Comparison of ENCODE assay signal across 1 cellular context in genomic region chr6:26553264-26553738, GRCh38.
TF ChIP-seq lines count a peak whose summit lies in the region.

No MANE protein-coding gene starts in this region.

TF ChIP-seq in HepG2, 621 proteins besides CTCF, POLR2A, EP300 and RAD21 (continued from another document and continues in another):
- TF ChIP-seq SNAPC4 (CRISPR knock-in tag; IDR thresholded peaks at IDR 0.05) (no peak), ZNF746 (CRISPR knock-in tag; IDR thresholded peaks at IDR 0.05) (peak; percentile 52; the same call in 1 of the 2 replicates), ZNF800 (CRISPR knock-in tag; IDR thresholded peaks at IDR 0.05) (peak; percentile 31; the same call in 1 of the 2 replicates), THRA (CRISPR knock-in tag; IDR thresholded peaks at IDR 0.05; ENCODE audit: borderline replicate concordance) (peak; percentile 42; the same call in 1 of the 2 replicates), ZC3H13 (CRISPR knock-in tag; IDR thresholded peaks at IDR 0.05) (no peak), HOXA7 (CRISPR knock-in tag; IDR thresholded peaks at IDR 0.05) (no peak), HDAC1 (CRISPR knock-in tag; IDR thresholded peaks at IDR 0.05) (peak; percentile 41; the same call in 1 of the 2 replicates), FOXK1 (CRISPR knock-in tag; IDR thresholded peaks at IDR 0.05; ENCODE audit: borderline replicate concordance, low read depth) (0 out of 2 replicates have a peak, but pooled peaks have one; percentile 12), ZBTB1 (CRISPR knock-in tag; IDR thresholded peaks at IDR 0.05; ENCODE audit: borderline replicate concordance) (no peak), ZNF205 (CRISPR knock-in tag; IDR thresholded peaks at IDR 0.05) (0 out of 2 replicates have a peak, but pooled peaks have one; percentile 63), MNT (IDR thresholded peaks at IDR 0.05) (0 out of 2 replicates have a peak, but pooled peaks have one; percentile 2), TCF7 (IDR thresholded peaks at IDR 0.05; ENCODE audit: low read depth) (peak; percentile 25; the same call in 1 of the 2 replicates), ZNF773 (CRISPR knock-in tag; IDR thresholded peaks at IDR 0.05; ENCODE audit: borderline replicate concordance) (no peak), CBFB (CRISPR knock-in tag; IDR thresholded peaks at IDR 0.05) (no peak), PTBP1 (IDR thresholded peaks at IDR 0.05; ENCODE audit: low read depth, low read length, poor library complexity, severe bottlenecking) (no peak), ZNF12 (CRISPR knock-in tag; IDR thresholded peaks at IDR 0.05) (no peak; the same call in 1 of the 2 replicates), HNRNPK (IDR thresholded peaks at IDR 0.05; ENCODE audit: low read depth, low read length, poor library complexity, severe bottlenecking) (peak; percentile 84), KDM5B (CRISPR knock-in tag; IDR thresholded peaks at IDR 0.05; ENCODE audit: borderline replicate concordance) (no peak), TGIF2 (CRISPR knock-in tag; IDR thresholded peaks at IDR 0.05) (no peak), ZBTB40 (IDR thresholded peaks at IDR 0.05) (no peak), ZBTB40 (CRISPR knock-in tag; IDR thresholded peaks at IDR 0.05) (peak; percentile 45; the same call in 1 of the 2 replicates), ZSCAN30 (CRISPR knock-in tag; IDR thresholded peaks at IDR 0.05) (0 out of 2 replicates have a peak, but pooled peaks have one; percentile 76), ZHX1 (CRISPR knock-in tag; IDR thresholded peaks at IDR 0.05; ENCODE audit: low read depth) (0 out of 2 replicates have a peak, but pooled peaks have one; percentile 36), LBX2 (CRISPR knock-in tag; IDR thresholded peaks at IDR 0.05; ENCODE audit: borderline replicate concordance) (no peak), KMT2B (CRISPR knock-in tag; IDR thresholded peaks at IDR 0.05) (peak; percentile 67; the same call in 1 of the 2 replicates), ZNF263 (CRISPR knock-in tag; IDR thresholded peaks at IDR 0.05) (peak; percentile 98), CBX1 (IDR thresholded peaks at IDR 0.05; ENCODE audit: low read depth) (peak; percentile 29), POLR2AphosphoS2 (IDR thresholded peaks at IDR 0.05; ENCODE audit: low read depth, low read length) (no peak), GATA4 (IDR thresholded peaks at IDR 0.05; ENCODE audit: borderline replicate concordance, low read depth) (0 out of 2 replicates have a peak, but pooled peaks have one; percentile 2), MIXL1 (CRISPR knock-in tag; IDR thresholded peaks at IDR 0.05) (peak; percentile 63), SAP130 (CRISPR knock-in tag; IDR thresholded peaks at IDR 0.05; ENCODE audit: low read depth) (peak; percentile 60; the same call in 1 of the 2 replicates)
